8 cellular contexts compared by ENCODE assay signal in the genomic region with DNA sequence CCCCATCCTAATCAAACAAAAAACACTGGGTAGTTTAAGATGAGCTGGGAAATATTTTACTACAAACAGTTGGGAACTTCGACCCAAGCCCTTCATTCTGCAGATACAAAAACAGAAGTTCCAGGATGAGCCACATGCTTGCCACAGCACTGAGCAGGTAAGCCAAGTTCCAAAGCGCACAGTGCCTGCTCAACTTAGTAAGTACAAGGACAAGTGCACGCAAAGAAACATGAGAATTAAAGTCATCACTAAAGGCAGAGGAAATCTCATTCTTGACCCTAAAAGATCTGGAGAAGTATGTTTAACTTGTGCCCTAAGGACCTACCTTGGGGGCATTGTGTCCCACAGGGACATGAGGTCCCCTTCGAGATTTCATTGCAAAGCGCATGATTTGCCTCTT. TPM values are rescaled to one million over a fixed set of nuclear protein-coding genes. Genes with fewer than 3 reads are reported as not detected.
DNase-seq lines count a peak whose midpoint lies in the region; ATAC-seq, FAIRE-seq and TF ChIP-seq lines count a peak whose summit lies in the region.

No MANE protein-coding gene starts in this region.

- peak overlapping the region; percentile 97 for H3K4me3 Mint-ChIP-seq in activated T-cell treated with anti-CD3 and anti-CD28 coated beads, Interleukin-2, amount 50 U/mL, for 4 hours

- H3K9ac ChIP-seq in SK-N-MC (ENCODE audit: insufficient read length): peak overlapping the region; percentile 95

- FAIRE-seq in D721Med (lab: Jason Lieb, UNC): no peak

- H3K27ac ChIP-seq in SK-N-MC (peak overlapping the region; percentile 95), ovary (peak overlapping the region; percentile 95 to 96)

- no peak for TF ChIP-seq POLR2A in ovary (IDR thresholded peaks at IDR 0.05)

- no peak for DNase-seq in activated T-cell treated with anti-CD3 and anti-CD28 coated beads, Interleukin-2, amount 50 U/mL, for 4 hours
- no peak for DNase-seq in activated T-cell treated with anti-CD3 and anti-CD28 coated beads, Interleukin-2, amount 50 U/mL, for 1 hour
- DNase-seq in SK-N-MC (ENCODE audit: low read depth, low spot score) (no peak), fibroblast of gingiva (ENCODE audit: low read depth) (peak; percentile 48), ovary (no peak), nucleus accumbens (lab: John Stamatoyannopoulos, UW) (no peak), D721Med (ENCODE audit: insufficient read length, low spot score) (no peak)

- H3K36me3 ChIP-seq in SK-N-MC (ENCODE audit: insufficient read depth, low read length): peaks cover 62% of the 10 kb centered on the region
- H3K36me3 ChIP-seq in ovary: no peaks in the 10 kb centered on the region

- H3K9me3 ChIP-seq in SK-N-MC (ENCODE audit: low read depth, low read length) (no peaks in the 10 kb centered on the region), ovary (no peaks in the 10 kb centered on the region)

- TF ChIP-seq CTCF in ovary (IDR thresholded peaks at IDR 0.05): no peak
- no peak for TF ChIP-seq CTCF in D721Med (IDR thresholded peaks at IDR 0.05; ENCODE audit: insufficient read depth, missing control alignments)

- no peak for ATAC-seq in activated T-cell treated with anti-CD3 and anti-CD28 coated beads, Interleukin-2, amount 50 U/mL, for 4 hours
- ATAC-seq in GM18498 (IDR thresholded peaks at IDR 0.05; ENCODE audit: unreplicated experiment): no peak

- H3K9me3 Mint-ChIP-seq in activated T-cell treated with anti-CD3 and anti-CD28 coated beads, Interleukin-2, amount 50 U/mL, for 4 hours: peaks cover 3% of the 10 kb centered on the region

- 7 to 15% (median 7%) methylated on average over 5 of the region's 5 CpGs for WGBS in ovary, 3 donors

- H3K27me3 ChIP-seq in ovary: no peaks in the 10 kb centered on the region

- H3K36me3 Mint-ChIP-seq in activated T-cell treated with anti-CD3 and anti-CD28 coated beads, Interleukin-2, amount 50 U/mL, for 4 hours (ENCODE audit: insufficient read depth): peaks cover 37% of the 10 kb centered on the region

- TF ChIP-seq EP300 in ovary (IDR thresholded peaks at IDR 0.05): no peak

- H3K4me1 ChIP-seq in ovary (ENCODE audit: insufficient read depth): peaks cover 3% of the 10 kb centered on the region

- H3K4me3 ChIP-seq in SK-N-MC (peak overlapping the region; percentile 88), ovary (peak overlapping the region; percentile 93)

- H3K27me3 Mint-ChIP-seq in activated T-cell treated with anti-CD3 and anti-CD28 coated beads, Interleukin-2, amount 50 U/mL, for 4 hours (ENCODE audit: low read depth): no peaks in the 10 kb centered on the region

- intact Hi-C loops in ovary (cut with DNase I): no loop called here

- peaks cover 54% of the 10 kb centered on the region for H3K4me1 Mint-ChIP-seq in activated T-cell treated with anti-CD3 and anti-CD28 coated beads, Interleukin-2, amount 50 U/mL, for 4 hours (ENCODE audit: low read depth)

RNA-seq across cellular contexts. Expression of gene UBAP2L, which starts 1.2 kb away (rescaled TPM):
- 100 to 1,000 TPM; 299 to 328 (median 318) TPM for total RNA-seq in activated T-cell treated with anti-CD3 and anti-CD28 coated beads, Interleukin-2, amount 50 U/mL, for 4 hours
- 100 to 1,000 TPM in 5 of 7 donors, 10 to 100 TPM in 2; 45.5 to 161 (median 133) TPM for total RNA-seq in ovary
- 100 to 1,000 TPM in 1 of 2 donors, 10 to 100 TPM in 1; 76.4 to 172 TPM for polyA plus RNA-seq in ovary

RNA-seq across cellular contexts. Expression of gene CFAP141, which starts 13.4 kb away (rescaled TPM):
- total RNA-seq in activated T-cell treated with anti-CD3 and anti-CD28 coated beads, Interleukin-2, amount 50 U/mL, for 4 hours: not detected
- 1 to 10 TPM in 1 of 7 donors, not detected in 6; 2.4 TPM for total RNA-seq in ovary
- polyA plus RNA-seq in ovary: not detected

RNA-seq across cellular contexts. Expression of gene TPM3, which starts 27.6 kb away (rescaled TPM):
- total RNA-seq in activated T-cell treated with anti-CD3 and anti-CD28 coated beads, Interleukin-2, amount 50 U/mL, for 4 hours: 100 to 1,000 TPM; 788 to 834 (median 808) TPM
- total RNA-seq in ovary: 100 to 1,000 TPM in 4 of 7 donors, 10 to 100 TPM in 3; 83.8 to 146 (median 120) TPM
- 100 to 1,000 TPM in 1 of 2 donors, 10 to 100 TPM in 1; 78.0 to 316 TPM for polyA plus RNA-seq in ovary

RNA-seq across cellular contexts. Expression of gene HAX1, which starts 52.9 kb away (rescaled TPM):
- 100 to 1,000 TPM; 131 to 178 (median 157) TPM for total RNA-seq in activated T-cell treated with anti-CD3 and anti-CD28 coated beads, Interleukin-2, amount 50 U/mL, for 4 hours
- total RNA-seq in ovary: 100 to 1,000 TPM in 2 of 7 donors, 10 to 100 TPM in 5; 67.2 to 134 (median 81.3) TPM
- 100 to 1,000 TPM in 1 of 2 donors, 10 to 100 TPM in 1; 90.1 to 198 TPM for polyA plus RNA-seq in ovary

Comparison
In these comparisons a context has a peak if more than half of its experiments do, and no peak if none do; other contexts are left out.
1. RNA of gene TPM3, which starts 27.6 kb away (total RNA-seq): 788 to 834 TPM in activated T-cell treated with anti-CD3 and anti-CD28 coated beads, Interleukin-2, amount 50 U/mL, for 4 hours; 83.8 to 146 TPM in ovary; every median in the first group is over 4 times any median in the second.